ENCODE assay signal across 1 cellular context in genomic region chr3:44238889-44239288, GRCh38.
TF ChIP-seq lines count a peak whose summit lies in the region.

No MANE protein-coding gene starts in this region.

TF ChIP-seq in K562, 482 proteins besides CTCF, POLR2A, EP300 and RAD21:
- TF ChIP-seq TSC22D4 (tag; IDR thresholded peaks at IDR 0.05) (no peak), PML (IDR thresholded peaks at IDR 0.05; ENCODE audit: low read length) (peak; percentile 55; the same call in 1 of the 2 replicates), TBP (optimal IDR thresholded peaks at IDR 0.05; ENCODE audit: low read depth, low read length) (peak; percentile 61), BCLAF1 (IDR thresholded peaks at IDR 0.05; ENCODE audit: borderline replicate concordance in 1 of 2, control insufficient read depth in 1 of 2, low read depth in 2 of 2, low read length in 1 of 2) (0 out of 4 replicates have a peak, but pooled peaks of 1 of the 2 experiments have one; percentile 49), SP1 (CRISPR knock-in tag; IDR thresholded peaks at IDR 0.05) (no peak), RBFOX2 (IDR thresholded peaks at IDR 0.05; ENCODE audit: low read depth, low read length) (0 out of 2 replicates have a peak, but pooled peaks have one; percentile 30)
